Comparison of ENCODE assay signal across 1 cellular context in the genomic region with DNA sequence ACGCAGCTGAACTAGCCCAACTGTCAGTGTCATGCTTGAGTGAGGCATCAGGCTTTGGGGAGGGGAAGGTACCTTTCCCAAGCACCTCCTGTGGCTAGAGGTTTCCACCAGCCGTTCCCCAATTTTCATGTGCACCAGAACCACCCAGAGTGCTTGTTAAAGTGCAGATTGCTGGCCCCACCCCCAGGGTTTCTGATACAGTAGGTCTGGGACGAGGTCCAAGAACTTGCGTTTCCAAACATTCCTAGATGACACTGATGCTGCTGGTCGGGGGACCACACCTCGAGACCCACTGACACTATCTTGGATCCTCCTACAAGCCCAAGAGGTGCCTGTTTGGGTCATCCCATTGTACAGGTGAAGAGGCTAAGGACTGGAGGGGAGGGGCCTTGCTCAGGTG.
TF ChIP-seq lines count a peak whose summit lies in the region.

No MANE protein-coding gene starts in this region.

TF ChIP-seq in H1, 55 proteins besides CTCF, POLR2A, EP300 and RAD21:
- no peak for TF ChIP-seq CEBPB (IDR thresholded peaks at IDR 0.05; ENCODE audit: low read depth, low read length)
- no peak for TF ChIP-seq RFX5 (IDR thresholded peaks at IDR 0.05; ENCODE audit: borderline replicate concordance, low read depth, low read length)
- no peak for TF ChIP-seq SIX5 (IDR thresholded peaks at IDR 0.05; ENCODE audit: low read depth, low read length)
- TF ChIP-seq KDM4A (IDR thresholded peaks at IDR 0.05; ENCODE audit: low read depth, low read length, severe bottlenecking) = no peak
- no peak for TF ChIP-seq TAF1 (IDR thresholded peaks at IDR 0.05; ENCODE audit: low read depth, low read length)
